1 cellular context compared by ENCODE assay signal in genomic region chr11:10728154-10728553, GRCh38.
TF ChIP-seq lines count a peak whose summit lies in the region.

No MANE protein-coding gene starts in this region.

TF ChIP-seq in K562, 482 proteins besides CTCF, POLR2A, EP300 and RAD21:
- peak; percentile 4; the same call in 1 of the 2 replicates for TF ChIP-seq ZNF316 (IDR thresholded peaks at IDR 0.05)
- TF ChIP-seq CEBPZ (IDR thresholded peaks at IDR 0.05; ENCODE audit: borderline replicate concordance, low read depth, low read length), result no peak
- no peak for TF ChIP-seq ZNF592 (IDR thresholded peaks at IDR 0.05)
- no peak for TF ChIP-seq HNRNPK (IDR thresholded peaks at IDR 0.05; ENCODE audit: low read depth, low read length, poor library complexity, severe bottlenecking)
